In the genomic region with DNA sequence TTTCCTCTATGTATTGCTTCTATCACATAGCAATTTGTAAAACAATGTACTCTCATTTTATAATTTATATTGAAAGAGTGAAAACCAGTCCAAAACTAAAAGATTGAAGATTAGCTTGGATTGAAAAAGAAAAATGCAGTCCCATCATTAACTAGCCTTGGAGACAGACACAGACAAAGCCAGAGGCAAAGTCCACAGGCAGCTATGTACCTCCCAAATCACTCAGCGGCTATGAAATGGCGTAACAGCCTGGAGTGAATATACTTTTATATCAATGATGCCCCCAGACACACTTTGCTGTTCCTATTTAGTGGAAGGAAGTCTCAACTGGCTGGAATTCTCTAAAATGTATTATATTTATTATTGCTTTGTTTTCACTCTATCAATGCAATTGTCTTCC, we compare ENCODE assay signal across 26 cellular contexts. TPM values are rescaled to one million over a fixed set of nuclear protein-coding genes. Genes with fewer than 3 reads are reported as not detected.
DNase-seq lines count a peak whose midpoint lies in the region; ATAC-seq, FAIRE-seq and TF ChIP-seq lines count a peak whose summit lies in the region.
"Had no signal": no experiment of that assay in that cellular context is flagged by ENCODE, and none has a peak within 500 bp of the region (broad histone marks: within the 10 kb centered on the region; RNA-seq: fewer than 3 reads in every experiment).

No MANE protein-coding gene starts in this region.

- FAIRE-seq in kidney (lab: Jason Lieb, UNC), result peak; percentile 51
- FAIRE-seq: A204.1, GM12878, GM12892, GM18507 had no signal

- intact Hi-C loops in kidney (cut with DNase I), result no loop called here
- intact Hi-C loops in left ventricle myocardium superior (cut with micrococcal nuclease), result no loop called here

- no peak overlapping the region for H3K27ac ChIP-seq in kidney (ENCODE audit: low read depth in 2 of 2, low read length in 2 of 2)
- H3K27ac ChIP-seq: BLaER1 had no signal

- no peaks in the 10 kb centered on the region for H3K9me3 Mint-ChIP-seq in glutamatergic neuron (ENCODE audit: unreplicated experiment)
- H3K9me3 Mint-ChIP-seq: CD4-positive, alpha-beta memory T cell had no signal

- H3K9ac ChIP-seq in kidney (ENCODE audit: low read length in 2 of 2), result no peak overlapping the region
- H3K9ac ChIP-seq: BLaER1 had no signal

- no peak for ATAC-seq in left ventricle myocardium superior
- ATAC-seq: GM12878 had no signal

- no peaks in the 10 kb centered on the region for H3K36me3 ChIP-seq in kidney (ENCODE audit: control insufficient read depth in 1 of 2, insufficient read depth in 2 of 2, low read length in 2 of 2)
- H3K36me3 ChIP-seq: BE2C, BLaER1 had no signal

- H3K4me3 ChIP-seq in kidney (ENCODE audit: low read length in 2 of 2), result no peak overlapping the region
- H3K4me3 ChIP-seq: BLaER1, GM12878 had no signal

- H3K4me3 Mint-ChIP-seq in glutamatergic neuron (ENCODE audit: unreplicated experiment), result no peak overlapping the region
- H3K4me3 Mint-ChIP-seq: CD14-positive monocyte; CD4-positive, alpha-beta memory T cell; CD4-positive, CD25-positive, alpha-beta regulatory T cell; CD8-positive, alpha-beta memory T cell had no signal

- H3K9me3 ChIP-seq in kidney (ENCODE audit: control insufficient read depth in 1 of 2, low read length in 2 of 2), result no peaks in the 10 kb centered on the region
- H3K9me3 ChIP-seq: BE2C, BLaER1 had no signal

- no peaks in the 10 kb centered on the region for H3K27me3 Mint-ChIP-seq in glutamatergic neuron (ENCODE audit: unreplicated experiment)
- H3K27me3 Mint-ChIP-seq: CD4-positive, CD25-positive, alpha-beta regulatory T cell had no signal

- H3K4me1 ChIP-seq in kidney (ENCODE audit: control insufficient read depth in 1 of 2, insufficient read depth in 1 of 2, low read depth in 1 of 2, low read length in 2 of 2), result peaks cover 0 to 10% of the 10 kb centered on the region in 2 donors
- H3K4me1 ChIP-seq: BE2C had no signal

- no peak for TF ChIP-seq CTCF in kidney (IDR thresholded peaks at IDR 0.05; ENCODE audit: borderline replicate concordance, extremely low read depth, insufficient read depth)
- TF ChIP-seq CTCF in glutamatergic neuron (IDR thresholded peaks at IDR 0.05; ENCODE audit: partially characterized antibody, unreplicated experiment), result no peak

- H3K36me3 Mint-ChIP-seq in glutamatergic neuron (ENCODE audit: unreplicated experiment), result no peaks in the 10 kb centered on the region
- H3K36me3 Mint-ChIP-seq: CD14-positive monocyte; CD4-positive, alpha-beta memory T cell; CD4-positive, CD25-positive, alpha-beta regulatory T cell; CD8-positive, alpha-beta memory T cell had no signal

- no peaks in the 10 kb centered on the region for H3K4me1 Mint-ChIP-seq in glutamatergic neuron (ENCODE audit: low read depth, unreplicated experiment)
- H3K4me1 Mint-ChIP-seq: CD14-positive monocyte; CD4-positive, alpha-beta memory T cell; CD4-positive, CD25-positive, alpha-beta regulatory T cell; CD8-positive, alpha-beta memory T cell had no signal

- H3K27ac Mint-ChIP-seq in glutamatergic neuron (ENCODE audit: unreplicated experiment), result no peak overlapping the region
- H3K27ac Mint-ChIP-seq: CD14-positive monocyte; CD4-positive, alpha-beta memory T cell; CD4-positive, CD25-positive, alpha-beta regulatory T cell; CD8-positive, alpha-beta memory T cell had no signal

- DNase-seq in kidney, result no peak
- DNase-seq in left kidney (ENCODE audit: low read depth, low spot score), result peak; percentile 24
- peak; percentile 39 for DNase-seq in renal cortical epithelial cell (ENCODE audit: low read depth)
- no peak for DNase-seq in left ventricle myocardium superior
- DNase-seq in glutamatergic neuron, result no peak
- DNase-seq: 8988T; ACHN; BE2C; C1 segment of cervical spinal cord; CD4-positive, alpha-beta memory T cell; CD4-positive, CD25-positive, alpha-beta regulatory T cell; CD8-positive, alpha-beta memory T cell; COR-L47; DMS 273 treated with DMSO at 0.1 percent for 48 hours; DMS153; DMS53; DMS79; DND-41; EL; GDM1 had no signal

RNA-seq across cellular contexts. Expression of gene DOK6, which starts 33.6 kb away (rescaled TPM):
- total RNA-seq in kidney (3.8 TPM), renal cortical epithelial cell (0.17 and 2.3 TPM in 2 replicates), left ventricle myocardium superior (15.5 TPM), glutamatergic neuron (ENCODE audit: unreplicated experiment) (19.7 TPM)
- 4.6 TPM for polyA plus RNA-seq in kidney (ENCODE audit: insufficient read depth, low read depth, low replicate concordance)
- total RNA-seq: CD4-positive, alpha-beta memory T cell; CD4-positive, CD25-positive, alpha-beta regulatory T cell; CD8-positive, alpha-beta memory T cell; GM12878 had no signal
- polyA plus RNA-seq: CD14-positive monocyte had no signal

Comparison
In these comparisons a context has a peak if more than half of its experiments do, and no peak if none do; other contexts are left out.
1. DNase-seq: peak in left kidney (single experiment) and renal cortical epithelial cell (single experiment); none in kidney (single experiment), left ventricle myocardium superior (single experiment) and glutamatergic neuron (single experiment).